In genomic region chr1:52907068-52907811, GRCh38 we compare ENCODE assay signal across 17 cellular contexts.
"Had no signal": no experiment of that assay in that cellular context is flagged by ENCODE, and none has a peak within 500 bp of the region (broad histone marks: within the 10 kb centered on the region; RNA-seq: fewer than 3 reads in every experiment).

No MANE protein-coding gene starts in this region.

- H3K27ac Mint-ChIP-seq: activated T-helper 2 cell treated with anti-CD3 and anti-CD28 coated beads, Interferon-gamma antibody, Interleukin-2, Interleukin-4, amounts not matched to agents 10 μg/mL and 5 μg/mL and 100 μg/mL, durations not matched to agents 14 hours and 24 hours and 36 hours; stimulated activated naive B cell treated with anti-CD40 and anti-IgM and Interleukin-4, amounts not matched to agents 10 μg/mL and 1 μg/mL and 100 μg/mL, for 72 hours had no signal

- ATAC-seq: mucosa of descending colon; naive thymus-derived CD8-positive, alpha-beta T cell; stimulated activated naive B cell treated with anti-CD40 and anti-IgM and Interleukin-4, amounts not matched to agents 10 μg/mL and 1 μg/mL and 100 μg/mL, for 72 hours had no signal

- H3K9me3 Mint-ChIP-seq: activated T-helper 2 cell treated with anti-CD3 and anti-CD28 coated beads, Interferon-gamma antibody, Interleukin-2, Interleukin-4, amounts not matched to agents 10 μg/mL and 5 μg/mL and 100 μg/mL, durations not matched to agents 14 hours and 24 hours and 36 hours; central memory CD8-positive, alpha-beta T cell; naive thymus-derived CD8-positive, alpha-beta T cell; stimulated activated naive B cell treated with anti-CD40 and anti-IgM and Interleukin-4, amounts not matched to agents 10 μg/mL and 1 μg/mL and 100 μg/mL, for 72 hours had no signal

- H3K4me3 ChIP-seq: adrenal gland, coronary artery, heart left ventricle, mucosa of descending colon, thyroid gland, vagina had no signal

- H3K27me3 Mint-ChIP-seq: central memory CD8-positive, alpha-beta T cell; naive thymus-derived CD8-positive, alpha-beta T cell; stimulated activated naive B cell treated with anti-CD40 and anti-IgM and Interleukin-4, amounts not matched to agents 10 μg/mL and 1 μg/mL and 100 μg/mL, for 72 hours had no signal

- H3K27me3 ChIP-seq: adrenal gland, heart left ventricle, neutrophil, thyroid gland, vagina had no signal

- DNase-seq: activated CD4-positive, alpha-beta T cell treated with anti-CD3 and anti-CD28 coated beads, Interleukin-2, amount 50 U/mL, for 48 hours; activated naive CD4-positive, alpha-beta T cell treated with anti-CD3 and anti-CD28 coated beads, Interleukin-2, amount 50 U/mL, for 16 hours; adrenal gland; effector CD4-positive, alpha-beta T cell; foreskin melanocyte; heart left ventricle; mucosa of descending colon; naive thymus-derived CD8-positive, alpha-beta T cell; stimulated activated CD4-positive, alpha-beta T cell treated with anti-CD3 and anti-CD28 coated beads, Interleukin-2, amount 100 ng/mL, for 48 hours; stimulated activated naive B cell treated with anti-CD40 and anti-IgM and Interleukin-4, amounts not matched to agents 10 μg/mL and 1 μg/mL and 100 μg/mL, for 72 hours; T-helper 9 cell had no signal

- H3K4me1 Mint-ChIP-seq: stimulated activated naive B cell treated with anti-CD40 and anti-IgM and Interleukin-4, amounts not matched to agents 10 μg/mL and 1 μg/mL and 100 μg/mL, for 72 hours had no signal

- H3K9me3 ChIP-seq: adrenal gland, heart left ventricle, mucosa of descending colon, neutrophil, thyroid gland, vagina had no signal

- H3K4me3 Mint-ChIP-seq: central memory CD8-positive, alpha-beta T cell; naive thymus-derived CD8-positive, alpha-beta T cell; stimulated activated naive B cell treated with anti-CD40 and anti-IgM and Interleukin-4, amounts not matched to agents 10 μg/mL and 1 μg/mL and 100 μg/mL, for 72 hours had no signal

- H3K27ac ChIP-seq: adrenal gland, neutrophil, vagina had no signal

- H3K4me1 ChIP-seq: adrenal gland, vagina had no signal

- H3K36me3 ChIP-seq: adrenal gland, neutrophil had no signal
